In the genomic region with DNA sequence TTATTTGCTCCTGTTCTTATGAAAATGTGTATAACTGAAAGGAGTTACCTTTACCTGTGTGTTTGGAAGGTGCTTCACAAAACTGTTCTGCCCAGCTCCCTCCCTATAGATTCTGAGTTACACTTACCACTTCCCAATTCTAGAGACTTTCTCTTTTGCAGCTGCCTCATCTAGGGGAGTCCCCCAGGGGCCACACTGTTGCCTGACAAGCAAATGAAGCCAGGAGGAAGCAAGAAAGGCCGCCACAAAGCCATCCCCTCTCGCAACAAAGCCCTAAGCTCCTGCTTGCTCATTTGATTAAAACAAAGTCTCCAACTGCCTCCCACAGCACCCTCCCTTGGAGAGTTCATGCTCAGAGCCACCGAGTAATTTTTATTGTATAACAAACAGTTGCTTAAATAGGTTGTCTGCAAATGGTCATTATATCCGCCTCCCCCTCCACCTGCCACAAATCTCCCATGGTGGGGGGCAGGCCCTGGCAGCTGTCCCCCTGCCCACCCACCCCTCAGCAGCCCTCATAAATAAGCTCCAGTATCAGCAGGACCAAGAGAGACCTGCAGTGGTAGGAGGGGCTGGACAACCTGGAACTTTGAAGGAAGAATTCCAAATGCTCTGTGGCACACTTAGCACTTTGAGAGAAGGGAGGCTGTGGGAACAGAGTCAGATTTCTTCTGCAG, we compare ENCODE assay signal across 9 cellular contexts.
DNase-seq lines count a peak whose midpoint lies in the region; ATAC-seq and TF ChIP-seq lines count a peak whose summit lies in the region.
"Had no signal": no experiment of that assay in that cellular context is flagged by ENCODE, and none has a peak within 500 bp of the region (broad histone marks: within the 10 kb centered on the region; RNA-seq: fewer than 3 reads in every experiment).

No MANE protein-coding gene starts in this region.

- no peaks in the 10 kb centered on the region for H3K36me3 ChIP-seq in left ventricle myocardium inferior

- no peaks in the 10 kb centered on the region for H3K9me3 ChIP-seq in left ventricle myocardium inferior (replicated peaks)

- no peaks in the 10 kb centered on the region for H3K9me3 Mint-ChIP-seq in activated CD4-positive, alpha-beta memory T cell treated with anti-CD3 and anti-CD28 coated beads for 36 hours
- H3K9me3 Mint-ChIP-seq in activated CD4-positive, alpha-beta memory T cell treated with anti-CD3 and anti-CD28 coated beads, Interleukin-2, amount 10 ng/mL, durations not matched to agents 7 days and 5 days: no peaks in the 10 kb centered on the region

- no peaks in the 10 kb centered on the region for H3K27me3 Mint-ChIP-seq in activated CD4-positive, alpha-beta memory T cell treated with anti-CD3 and anti-CD28 coated beads for 36 hours
- H3K27me3 Mint-ChIP-seq in activated CD4-positive, alpha-beta memory T cell treated with anti-CD3 and anti-CD28 coated beads, Interleukin-2, amount 10 ng/mL, durations not matched to agents 7 days and 5 days: no peaks in the 10 kb centered on the region

- peak; percentile 16 for DNase-seq in activated CD4-positive, alpha-beta memory T cell treated with anti-CD3 and anti-CD28 coated beads for 36 hours
- DNase-seq in activated CD4-positive, alpha-beta memory T cell treated with anti-CD3 and anti-CD28 coated beads, Interleukin-2, amount 10 ng/mL, durations not matched to agents 7 days and 5 days: no peak
- DNase-seq in NCI-H2081 (lab: John Stamatoyannopoulos, UW): peak; percentile 45 to 79
- no peak for DNase-seq in sciatic nerve (ENCODE audit: low spot score)
- DNase-seq in SIG-M5 (lab: John Stamatoyannopoulos, UW): no peak
- DNase-seq in left ventricle myocardium inferior: no peak
- DNase-seq in SIG-M5 treated with dmso at 0.1 percent for 504 hours (lab: John Stamatoyannopoulos, UW; ENCODE audit: unreplicated experiment): no peak

- H3K4me3 Mint-ChIP-seq in activated CD4-positive, alpha-beta memory T cell treated with anti-CD3 and anti-CD28 coated beads for 36 hours: no peak overlapping the region
- no peak overlapping the region for H3K4me3 Mint-ChIP-seq in activated CD4-positive, alpha-beta memory T cell treated with anti-CD3 and anti-CD28 coated beads, Interleukin-2, amount 10 ng/mL, durations not matched to agents 7 days and 5 days

- no peak overlapping the region for H3K4me3 ChIP-seq in left ventricle myocardium inferior
- H3K4me3 ChIP-seq: smooth muscle cell had no signal

- H3K27ac ChIP-seq in left ventricle myocardium inferior (replicated peaks): no peak overlapping the region

- H3K27me3 ChIP-seq in left ventricle myocardium inferior (ENCODE audit: low read depth): no peaks in the 10 kb centered on the region

- H3K36me3 Mint-ChIP-seq in activated CD4-positive, alpha-beta memory T cell treated with anti-CD3 and anti-CD28 coated beads for 36 hours: no peaks in the 10 kb centered on the region
- no peaks in the 10 kb centered on the region for H3K36me3 Mint-ChIP-seq in activated CD4-positive, alpha-beta memory T cell treated with anti-CD3 and anti-CD28 coated beads, Interleukin-2, amount 10 ng/mL, durations not matched to agents 7 days and 5 days (ENCODE audit: low read depth)

- intact Hi-C loops in activated CD4-positive, alpha-beta memory T cell treated with anti-CD3 and anti-CD28 coated beads for 36 hours (cut with micrococcal nuclease): no loop called here
- intact Hi-C loops in sciatic nerve (cut with DNase I): no loop called here
- intact Hi-C loops in left ventricle myocardium inferior (cut with micrococcal nuclease): no loop called here

- no peaks in the 10 kb centered on the region for H3K4me1 ChIP-seq in left ventricle myocardium inferior

- POLR2A ChIA-PET in activated CD4-positive, alpha-beta memory T cell treated with anti-CD3 and anti-CD28 coated beads for 36 hours (lab: Charles Lee): no interaction called here
- POLR2A ChIA-PET in activated CD4-positive, alpha-beta memory T cell treated with anti-CD3 and anti-CD28 coated beads, Interleukin-2, amount 10 ng/mL, durations not matched to agents 7 days and 5 days (lab: Charles Lee): no interaction called here

- CTCF ChIA-PET in activated CD4-positive, alpha-beta memory T cell treated with anti-CD3 and anti-CD28 coated beads for 36 hours (lab: Charles Lee): interaction anchor here (0.7 kb wide), 1 partner anchor 175 kb away, joined by 3 read pairs; no protein-coding TSS in a partner anchor
- CTCF ChIA-PET in activated CD4-positive, alpha-beta memory T cell treated with anti-CD3 and anti-CD28 coated beads, Interleukin-2, amount 10 ng/mL, durations not matched to agents 7 days and 5 days (lab: Charles Lee): no interaction called here

- H3K27ac Mint-ChIP-seq in activated CD4-positive, alpha-beta memory T cell treated with anti-CD3 and anti-CD28 coated beads for 36 hours: no peak overlapping the region
- H3K27ac Mint-ChIP-seq in activated CD4-positive, alpha-beta memory T cell treated with anti-CD3 and anti-CD28 coated beads, Interleukin-2, amount 10 ng/mL, durations not matched to agents 7 days and 5 days: no peak overlapping the region

- no peaks in the 10 kb centered on the region for H3K4me1 Mint-ChIP-seq in activated CD4-positive, alpha-beta memory T cell treated with anti-CD3 and anti-CD28 coated beads for 36 hours (ENCODE audit: low read depth)
- H3K4me1 Mint-ChIP-seq in activated CD4-positive, alpha-beta memory T cell treated with anti-CD3 and anti-CD28 coated beads, Interleukin-2, amount 10 ng/mL, durations not matched to agents 7 days and 5 days: no peaks in the 10 kb centered on the region

- ATAC-seq in HG02759 (IDR thresholded peaks at IDR 0.05; ENCODE audit: unreplicated experiment) (peak; percentile 99), sciatic nerve (peak; percentile 28)

- no peak for TF ChIP-seq CTCF in left ventricle myocardium inferior (IDR thresholded peaks at IDR 0.05; ENCODE audit: borderline replicate concordance)

Comparison
In these comparisons a context has a peak if more than half of its experiments do, and no peak if none do; other contexts are left out.
1. DNase-seq: peak in activated CD4-positive, alpha-beta memory T cell treated with anti-CD3 and anti-CD28 coated beads for 36 hours (single experiment) and NCI-H2081 (2 of 2); none in activated CD4-positive, alpha-beta memory T cell treated with anti-CD3 and anti-CD28 coated beads, Interleukin-2, amount 10 ng/mL, durations not matched to agents 7 days and 5 days (single experiment), sciatic nerve (single experiment), SIG-M5 (single experiment), left ventricle myocardium inferior (single experiment) and SIG-M5 treated with dmso at 0.1 percent for 504 hours (single experiment).